ENCODE assay signal across 20 cellular contexts in the genomic region with DNA sequence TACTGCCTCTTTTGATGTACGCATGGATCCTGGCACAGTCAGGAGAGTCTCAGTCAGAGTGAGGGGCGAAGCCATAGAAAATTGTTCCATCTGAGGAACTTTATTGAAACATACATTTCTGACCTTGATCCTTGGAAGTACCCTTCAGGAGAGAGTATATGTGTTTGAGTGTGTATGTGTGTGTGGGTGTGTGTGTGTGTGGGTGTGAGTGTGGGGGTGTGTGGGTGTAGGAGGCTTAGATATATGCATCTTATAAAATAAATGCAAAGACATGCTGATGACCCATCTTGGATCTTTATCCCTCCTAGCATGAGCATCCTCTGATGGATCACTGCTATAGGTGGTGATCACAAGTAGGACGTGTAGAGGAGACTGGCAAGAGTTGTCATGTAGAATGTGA.
A peak's percentile ranks its signal among the peaks of the same experiment; 100 is the strongest.
DNase-seq lines count a peak whose midpoint lies in the region; ATAC-seq, FAIRE-seq and TF ChIP-seq lines count a peak whose summit lies in the region.
"Had no signal": no experiment of that assay in that cellular context is flagged by ENCODE, and none has a peak within 500 bp of the region (broad histone marks: within the 10 kb centered on the region; RNA-seq: fewer than 3 reads in every experiment).

No MANE protein-coding gene starts in this region.

- in situ Hi-C loops in K562 (cut with MboI) = no loop called here

- POLR2A ChIA-PET in K562 (lab: Yijun Ruan, JAX) = no interaction called here

- H3K36me3 ChIP-seq in K562 (ENCODE audit: control insufficient read depth, insufficient read depth, low read length) = no peaks in the 10 kb centered on the region
- H3K36me3 ChIP-seq: BLaER1 treated with 17β-estradiol and CSF1 and Interleukin-3, amounts not matched to agents 10 nM and 100 nM had no signal

- H3K27ac ChIP-seq in K562 (ENCODE audit: extremely low read depth, low read depth, low read length) = no peak overlapping the region
- H3K27ac ChIP-seq: BLaER1 treated with 17β-estradiol and CSF1 and Interleukin-3, amounts not matched to agents 10 nM and 100 nM had no signal

- no peaks in the 10 kb centered on the region for H4K20me1 ChIP-seq in K562 (replicated peaks; ENCODE audit: control insufficient read depth, insufficient read depth, low read length)

- no peak overlapping the region for H2AFZ ChIP-seq in K562 (ENCODE audit: low read depth, low read length)

- WGBS in K562 (ENCODE audit: insufficient coverage, low coverage, missing lambda C conversion rate) = 0% methylated on average over 3 of the region's 3 CpGs

- no peak overlapping the region for H3K9ac ChIP-seq in K562 (ENCODE audit: insufficient read depth in 1 of 2, low read depth in 2 of 2, low read length in 2 of 2)
- H3K9ac ChIP-seq: BLaER1 treated with 17β-estradiol and CSF1 and Interleukin-3, amounts not matched to agents 10 nM and 100 nM had no signal

- H3K4me1 Mint-ChIP-seq in naive B cell = peaks cover 82 to 89% (median 87%) of the 10 kb centered on the region in 3 donors
- H3K4me1 Mint-ChIP-seq in stimulated activated naive B cell treated with anti-CD40 and anti-IgM and Interleukin-4, amounts not matched to agents 10 μg/mL and 1 μg/mL and 100 μg/mL, for 72 hours = peaks cover 72 to 90% of the 10 kb centered on the region in 2 donors
- peaks cover 15% of the 10 kb centered on the region for H3K4me1 Mint-ChIP-seq in stimulated activated naive CD8-positive, alpha-beta T cell treated with anti-CD3 and anti-CD28 coated beads, Interleukin-15, amount 100 ng/mL, for 72 hours
- H3K4me1 Mint-ChIP-seq: CD8-positive, alpha-beta memory T cell had no signal

- no peak for TF ChIP-seq RAD21 in K562 (CRISPR knock-in tag; conservative IDR thresholded peaks at IDR 0.05 in 1 of 2, IDR thresholded peaks at IDR 0.05 in 1 of 2)

- intact Hi-C loops in K562 (cut with micrococcal nuclease) = no loop called here

- no peaks in the 10 kb centered on the region for H3K9me3 Mint-ChIP-seq in naive B cell
- no peaks in the 10 kb centered on the region for H3K9me3 Mint-ChIP-seq in stimulated activated naive B cell treated with anti-CD40 and anti-IgM and Interleukin-4, amounts not matched to agents 10 μg/mL and 1 μg/mL and 100 μg/mL, for 72 hours
- H3K9me3 Mint-ChIP-seq in stimulated activated naive CD8-positive, alpha-beta T cell treated with anti-CD3 and anti-CD28 coated beads, Interleukin-15, amount 100 ng/mL, for 72 hours = no peaks in the 10 kb centered on the region
- H3K9me3 Mint-ChIP-seq: CD8-positive, alpha-beta memory T cell had no signal

- H3K4me3 ChIP-seq in K562 = no peak overlapping the region
- H3K4me3 ChIP-seq: BLaER1 treated with 17β-estradiol and CSF1 and Interleukin-3, amounts not matched to agents 10 nM and 100 nM had no signal

- no peaks in the 10 kb centered on the region for H3K27me3 Mint-ChIP-seq in naive B cell
- H3K27me3 Mint-ChIP-seq in stimulated activated naive B cell treated with anti-CD40 and anti-IgM and Interleukin-4, amounts not matched to agents 10 μg/mL and 1 μg/mL and 100 μg/mL, for 72 hours = no peaks in the 10 kb centered on the region
- peaks cover 38% of the 10 kb centered on the region for H3K27me3 Mint-ChIP-seq in stimulated activated naive CD8-positive, alpha-beta T cell treated with anti-CD3 and anti-CD28 coated beads, Interleukin-15, amount 100 ng/mL, for 72 hours
- H3K27me3 Mint-ChIP-seq: CD8-positive, alpha-beta memory T cell had no signal

- no TSS peak for BruUV-seq in K562 (replicated peaks; lab: Mats Ljungman, UMichigan)

- no peak overlapping the region for H3K4me2 ChIP-seq in K562 (ENCODE audit: insufficient read depth, low read length)
- H3K4me2 ChIP-seq: BLaER1 treated with 17β-estradiol and CSF1 and Interleukin-3, amounts not matched to agents 10 nM and 100 nM had no signal

- H3K9me1 ChIP-seq in K562 (ENCODE audit: control insufficient read depth, insufficient read depth, low read length) = no peaks in the 10 kb centered on the region

- H3K36me3 Mint-ChIP-seq in naive B cell = peaks cover 10 to 12% of the 10 kb centered on the region in 2 donors
- peaks cover 56 to 79% of the 10 kb centered on the region in 2 donors for H3K36me3 Mint-ChIP-seq in stimulated activated naive B cell treated with anti-CD40 and anti-IgM and Interleukin-4, amounts not matched to agents 10 μg/mL and 1 μg/mL and 100 μg/mL, for 72 hours
- H3K36me3 Mint-ChIP-seq: CD4-positive, CD25-positive, alpha-beta regulatory T cell; CD8-positive, alpha-beta memory T cell had no signal

- peak overlapping the region in 5 of 6 donors; percentile 25 to 76 (median 69) for H3K27ac Mint-ChIP-seq in naive B cell
- peak overlapping the region; percentile 73 for H3K27ac Mint-ChIP-seq in stimulated activated naive B cell treated with anti-CD40 and anti-IgM and Interleukin-4, amounts not matched to agents 10 μg/mL and 1 μg/mL and 100 μg/mL, for 72 hours
- H3K27ac Mint-ChIP-seq in stimulated activated naive CD8-positive, alpha-beta T cell treated with anti-CD3 and anti-CD28 coated beads, Interleukin-15, amount 100 ng/mL, for 72 hours = no peak overlapping the region

- peaks cover 0 to 5% of the 10 kb centered on the region in 2 experiments; a peak in 1 of 5 replicates for H3K27me3 ChIP-seq in K562 (ENCODE audit: control insufficient read depth in 2 of 2, insufficient read depth in 2 of 2, low read length in 2 of 2)

- DNase-seq in GM12891 (ENCODE audit: insufficient read length, low spot score) = no peak
- no peak for DNase-seq in K562 (ENCODE audit: extremely low read depth in 1 of 4, low spot score in 3 of 4)
- DNase-seq in naive B cell = no peak
- DNase-seq in stimulated activated naive B cell treated with anti-CD40 and anti-IgM and Interleukin-4, amounts not matched to agents 10 μg/mL and 1 μg/mL and 100 μg/mL, for 72 hours = no peak
- DNase-seq in NCI-H1436 (lab: John Stamatoyannopoulos, UW) = no peak
- no peak for DNase-seq in stimulated activated naive CD8-positive, alpha-beta T cell treated with anti-CD3 and anti-CD28 coated beads, Interleukin-15, amount 100 ng/mL, for 72 hours
- no peak for DNase-seq in NCI-H446 (lab: John Stamatoyannopoulos, UW)
- DNase-seq: 8988T; CD4-positive, CD25-positive, alpha-beta regulatory T cell; CD8-positive, alpha-beta memory T cell; COR-L47; DMS 273 treated with DMSO at 0.1 percent for 48 hours; DMS53; DND-41; EL; GOT3; H7 had no signal

- CTCF ChIA-PET in K562 (lab: Yijun Ruan, JAX; ENCODE audit: low intra/inter-chr PET ratio) = no interaction called here

- no peak for ATAC-seq in K562
- no peak for ATAC-seq in naive B cell (ENCODE audit: low read depth in 2 of 2)
- ATAC-seq in stimulated activated naive B cell treated with anti-CD40 and anti-IgM and Interleukin-4, amounts not matched to agents 10 μg/mL and 1 μg/mL and 100 μg/mL, for 72 hours (replicated peaks) = no peak
- ATAC-seq in stimulated activated naive CD8-positive, alpha-beta T cell treated with anti-CD3 and anti-CD28 coated beads, Interleukin-15, amount 100 ng/mL, for 72 hours = no peak
- ATAC-seq: HCT116 had no signal

- H3K4me3 Mint-ChIP-seq in naive B cell = peak overlapping the region in 1 of 8 donors; percentile 2
- H3K4me3 Mint-ChIP-seq in stimulated activated naive B cell treated with anti-CD40 and anti-IgM and Interleukin-4, amounts not matched to agents 10 μg/mL and 1 μg/mL and 100 μg/mL, for 72 hours = peak overlapping the region in 1 of 2 donors; percentile 36
- H3K4me3 Mint-ChIP-seq in stimulated activated naive CD8-positive, alpha-beta T cell treated with anti-CD3 and anti-CD28 coated beads, Interleukin-15, amount 100 ng/mL, for 72 hours = no peak overlapping the region
- H3K4me3 Mint-ChIP-seq: CD4-positive, CD25-positive, alpha-beta regulatory T cell; CD8-positive, alpha-beta memory T cell had no signal

- no peaks in the 10 kb centered on the region for H3K9me3 ChIP-seq in K562 (replicated peaks; ENCODE audit: control insufficient read depth, insufficient read depth, low read depth, low read length)
- H3K9me3 ChIP-seq: BLaER1 treated with 17β-estradiol and CSF1 and Interleukin-3, amounts not matched to agents 10 nM and 100 nM had no signal

- H3K79me2 ChIP-seq in K562 (ENCODE audit: control insufficient read depth, insufficient read depth, low read length) = no peaks in the 10 kb centered on the region

- no peak for TF ChIP-seq EP300 in K562 (IDR thresholded peaks at IDR 0.05; ENCODE audit: low read length)

- TF ChIP-seq POLR2A in GM12891 (IDR thresholded peaks at IDR 0.05; ENCODE audit: low read depth, low read length) = no peak
- no peak for TF ChIP-seq POLR2A in K562 (conservative IDR thresholded peaks at IDR 0.05)

- no peak for TF ChIP-seq CTCF in K562 (IDR thresholded peaks at IDR 0.05 in 2 of 3, conservative IDR thresholded peaks at IDR 0.05 in 1 of 3; ENCODE audit: insufficient read depth in 2 of 3, low read depth in 1 of 3, low read length in 3 of 3)

- FAIRE-seq in GM12891 (lab: Jason Lieb, UNC) = peak; percentile 56
- FAIRE-seq in K562 (lab: Jason Lieb, UNC) = no peak
- FAIRE-seq: GM12892 had no signal

- no peaks in the 10 kb centered on the region for H3K4me1 ChIP-seq in K562 (replicated peaks in 1 of 2; ENCODE audit: control insufficient read depth in 2 of 2, insufficient read depth in 2 of 2, low read length in 2 of 2)

TF ChIP-seq in GM12891, 5 proteins besides CTCF, POLR2A, EP300 and RAD21:
- TF ChIP-seq PAX5 (IDR thresholded peaks at IDR 0.05; ENCODE audit: insufficient read depth, low read length, severe bottlenecking) = no peak
- no peak for TF ChIP-seq TAF1 (IDR thresholded peaks at IDR 0.05; ENCODE audit: low read depth, low read length)
- no peak for TF ChIP-seq POLR2AphosphoS5 (IDR thresholded peaks at IDR 0.05; ENCODE audit: low read depth, low read length)
- no peak for TF ChIP-seq POU2F2 (IDR thresholded peaks at IDR 0.05; ENCODE audit: low read depth, low read length)
- TF ChIP-seq SPI1 (IDR thresholded peaks at IDR 0.05; ENCODE audit: low read depth, low read length) = no peak

TF ChIP-seq in K562, 482 proteins besides CTCF, POLR2A, EP300 and RAD21:
- TF ChIP-seq ERF (CRISPR knock-in tag; IDR thresholded peaks at IDR 0.05) (no peak), EGR1 (conservative IDR thresholded peaks at IDR 0.05) (peak; percentile 60)

Comparison
In these comparisons a context has a peak if more than half of its experiments do, and no peak if none do; other contexts are left out.
1. H3K27ac Mint-ChIP-seq: peak in naive B cell (5 of 6) and stimulated activated naive B cell treated with anti-CD40 and anti-IgM and Interleukin-4, amounts not matched to agents 10 μg/mL and 1 μg/mL and 100 μg/mL, for 72 hours (single experiment); none in stimulated activated naive CD8-positive, alpha-beta T cell treated with anti-CD3 and anti-CD28 coated beads, Interleukin-15, amount 100 ng/mL, for 72 hours (0 of 2).